In the genomic region with DNA sequence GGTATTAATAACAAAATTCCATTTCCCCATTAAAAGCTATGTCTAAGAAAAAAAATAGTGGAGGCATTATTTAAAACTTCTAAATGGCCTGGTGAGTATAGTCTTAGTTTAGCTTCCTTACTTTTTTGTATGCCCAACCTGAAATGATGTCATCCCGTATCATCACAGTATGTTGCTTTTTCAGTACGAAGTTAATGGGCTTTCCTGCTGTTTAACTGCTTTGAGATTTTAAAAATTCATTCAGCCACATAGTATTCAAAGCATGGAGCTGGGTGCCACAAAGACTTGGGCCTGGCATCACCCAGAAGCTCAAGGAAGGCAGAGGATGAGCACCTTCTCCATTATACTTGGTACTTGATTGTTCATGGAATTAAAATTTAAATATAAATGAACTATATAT, we compare ENCODE assay signal across 12 cellular contexts. TPM values are rescaled to one million over a fixed set of nuclear protein-coding genes. Genes with fewer than 3 reads are reported as not detected.
"Had no signal": no experiment of that assay in that cellular context is flagged by ENCODE, and none has a peak within 500 bp of the region (broad histone marks: within the 10 kb centered on the region; RNA-seq: fewer than 3 reads in every experiment).

No MANE protein-coding gene starts in this region.

- H3K9ac ChIP-seq: parathyroid adenoma had no signal

- H3K27ac ChIP-seq: ascending aorta, cardiac muscle cell, dorsolateral prefrontal cortex, left lung, parathyroid adenoma had no signal

- H3K4me3 ChIP-seq: ascending aorta, cardiac muscle cell, dorsolateral prefrontal cortex, left lung had no signal

- H3K9me3 ChIP-seq: ascending aorta, left lung had no signal

- H3K4me1 ChIP-seq: ascending aorta, left lung, parathyroid adenoma had no signal

- H3K36me3 ChIP-seq: ascending aorta, cardiac muscle cell had no signal

- H3K27me3 ChIP-seq: ascending aorta, cardiac muscle cell, left lung had no signal

- ATAC-seq: left lung; naive thymus-derived CD8-positive, alpha-beta T cell; stimulated activated memory B cell treated with anti-CD40 and anti-IgM and Interleukin-4, amounts not matched to agents 10 μg/mL and 1 μg/mL and 100 μg/mL, for 72 hours had no signal

- DNase-seq: activated CD4-positive, alpha-beta T cell treated with anti-CD3 and anti-CD28 coated beads, Interleukin-2, amount 10 ng/mL, durations not matched to agents 7 days and 5 days; activated CD4-positive, CD25-positive, alpha-beta regulatory T cell; activated naive CD4-positive, alpha-beta T cell treated with Interleukin-2 at 50 U/mL for 16 hours; dorsolateral prefrontal cortex; left lung; naive thymus-derived CD8-positive, alpha-beta T cell; stimulated activated CD4-positive, alpha-beta T cell treated with anti-CD3 and anti-CD28 coated beads, Interleukin-2, amount 100 ng/mL, for 48 hours had no signal

RNA-seq across cellular contexts. Expression of a gene that starts 7.4 kb away (rescaled TPM):
- total RNA-seq: activated CD4-positive, alpha-beta T cell treated with anti-CD3 and anti-CD28 coated beads, Interleukin-2, amount 10 ng/mL, durations not matched to agents 7 days and 5 days; ascending aorta; naive thymus-derived CD8-positive, alpha-beta T cell; ureter had no signal
